ENCODE assay signal across 13 cellular contexts in genomic region chr14:82655770-82656169, GRCh38.
DNase-seq lines count a peak whose midpoint lies in the region; FAIRE-seq and TF ChIP-seq lines count a peak whose summit lies in the region.
"Had no signal": no experiment of that assay in that cellular context is flagged by ENCODE, and none has a peak within 500 bp of the region (broad histone marks: within the 10 kb centered on the region; RNA-seq: fewer than 3 reads in every experiment).

No MANE protein-coding gene starts in this region.

- FAIRE-seq in bronchial epithelial cell (lab: Jason Lieb, UNC) (no peak), keratinocyte (lab: Jason Lieb, UNC) (peak; percentile 75)
- FAIRE-seq: H1 had no signal

- peak; percentile 8 for DNase-seq in NCI-H2171 treated with DMSO at 0.1 percent for 48 hours (lab: John Stamatoyannopoulos, UW)
- no peak for DNase-seq in NCI-H2171 (lab: John Stamatoyannopoulos, UW)
- DNase-seq in NCI-H1105 (lab: John Stamatoyannopoulos, UW), result peak; percentile 12
- DNase-seq in bronchial epithelial cell (ENCODE audit: low read depth), result peak; percentile 71
- DNase-seq in keratinocyte (ENCODE audit: low read depth, low spot score), result no peak
- no peak for DNase-seq in transverse colon
- DNase-seq in NCI-H2227 treated with DMSO at 0.1 percent for 48 hours (lab: John Stamatoyannopoulos, UW), result no peak
- no peak for DNase-seq in effector CD4-positive, alpha-beta T cell
- DNase-seq: ACHN; C1 segment of cervical spinal cord; CD4-positive, alpha-beta memory T cell had no signal

- 73% methylated on average over 1 of the region's 1 CpG; no CpG with 5 or more reads in 1 of the 2 donors for WGBS in transverse colon (ENCODE audit: low coverage in 1 of 2), 2 donors

- no peak overlapping the region for H3K9ac ChIP-seq in keratinocyte (ENCODE audit: control insufficient read depth, extremely low read depth, insufficient read depth, low read length)

- H3K4me3 ChIP-seq in bronchial epithelial cell (ENCODE audit: low read depth, low read length) (no peak overlapping the region), keratinocyte (ENCODE audit: control insufficient read depth in 2 of 3, extremely low read depth in 1 of 3, insufficient read depth in 2 of 3, low read depth in 1 of 3, low read length in 3 of 3) (no peak overlapping the region), transverse colon (no peak overlapping the region)
- H3K4me3 ChIP-seq: HAP-1 had no signal

- no peak for TF ChIP-seq EP300 in transverse colon (IDR thresholded peaks at IDR 0.05; ENCODE audit: low read depth)

- intact Hi-C loops in transverse colon (cut with DNase I; ENCODE audit: low total_unique reads), result no loop called here

- H3K36me3 ChIP-seq in bronchial epithelial cell (ENCODE audit: control insufficient read depth, insufficient read depth, low read length) (no peaks in the 10 kb centered on the region), keratinocyte (ENCODE audit: control insufficient read depth in 2 of 2, extremely low read depth in 1 of 2, insufficient read depth in 2 of 2, low read length in 2 of 2) (no peaks in the 10 kb centered on the region), transverse colon (no peaks in the 10 kb centered on the region)
- H3K36me3 ChIP-seq: HAP-1 had no signal

- TF ChIP-seq CTCF in bronchial epithelial cell (IDR thresholded peaks at IDR 0.05; ENCODE audit: insufficient read depth, low read length, severe bottlenecking) (no peak), keratinocyte (optimal IDR thresholded peaks at IDR 0.05 in 1 of 3, IDR thresholded peaks at IDR 0.05 in 1 of 3, conservative IDR thresholded peaks at IDR 0.05 in 1 of 3; ENCODE audit: extremely low read depth in 1 of 3, insufficient read depth in 2 of 3, low read length in 3 of 3) (no peak), transverse colon (IDR thresholded peaks at IDR 0.05) (no peak)

- in situ Hi-C loops in transverse colon (cut with MboI; ENCODE audit: low pct_ligation_motif_present in 1 of 4, low pct_unique_long_range_greater_than_20kb in 1 of 4, low sequenced_read_pairs in 3 of 4), result no loop called here

- no peaks in the 10 kb centered on the region for H3K9me3 ChIP-seq in keratinocyte (ENCODE audit: control insufficient read depth, low read depth, low read length)
- no peaks in the 10 kb centered on the region for H3K9me3 ChIP-seq in transverse colon
- H3K9me3 ChIP-seq: HAP-1 had no signal

- peak overlapping the region; percentile 64 for H2AFZ ChIP-seq in keratinocyte (ENCODE audit: control insufficient read depth, low read length)

- no peak for TF ChIP-seq POLR2A in transverse colon (IDR thresholded peaks at IDR 0.05)

- dilution Hi-C loops in keratinocyte (cut with MboI; ENCODE audit: extremely low pct_ligation_motif_present, low sequenced_read_pairs), result no loop called here

- no peaks in the 10 kb centered on the region for H3K79me2 ChIP-seq in keratinocyte (ENCODE audit: control insufficient read depth, insufficient read depth, low read length)

- H4K20me1 ChIP-seq in keratinocyte (ENCODE audit: control insufficient read depth, extremely low read depth, insufficient read depth, low read length), result no peaks in the 10 kb centered on the region

- H3K4me1 ChIP-seq in keratinocyte (ENCODE audit: control insufficient read depth, extremely low read depth, insufficient read depth, low read length) (peaks cover 4% of the 10 kb centered on the region), transverse colon (no peaks in the 10 kb centered on the region)

- H3K9me1 ChIP-seq in keratinocyte (ENCODE audit: control insufficient read depth, extremely low read depth, insufficient read depth, low read length), result no peaks in the 10 kb centered on the region

- H3K27me3 ChIP-seq in bronchial epithelial cell (ENCODE audit: control insufficient read depth, insufficient read depth, low read length), result no peaks in the 10 kb centered on the region
- no peaks in the 10 kb centered on the region for H3K27me3 ChIP-seq in keratinocyte (ENCODE audit: control insufficient read depth, extremely low read depth, insufficient read depth, low read length)
- no peaks in the 10 kb centered on the region for H3K27me3 ChIP-seq in transverse colon

- no peak overlapping the region for H3K4me2 ChIP-seq in keratinocyte (ENCODE audit: control insufficient read depth, extremely low read depth, insufficient read depth, low read depth, low read length)

- no peak overlapping the region for H3K27ac ChIP-seq in keratinocyte (ENCODE audit: control insufficient read depth, insufficient read depth, low read length)
- no peak overlapping the region for H3K27ac ChIP-seq in transverse colon

Comparison
In these comparisons a context has a peak if more than half of its experiments do, and no peak if none do; other contexts are left out.
1. DNase-seq: peak in NCI-H2171 treated with DMSO at 0.1 percent for 48 hours (single experiment), NCI-H1105 (single experiment) and bronchial epithelial cell (single experiment); none in NCI-H2171 (single experiment), keratinocyte (single experiment), transverse colon (single experiment), NCI-H2227 treated with DMSO at 0.1 percent for 48 hours (single experiment) and effector CD4-positive, alpha-beta T cell (single experiment).